15 cellular contexts compared by ENCODE assay signal in the genomic region with DNA sequence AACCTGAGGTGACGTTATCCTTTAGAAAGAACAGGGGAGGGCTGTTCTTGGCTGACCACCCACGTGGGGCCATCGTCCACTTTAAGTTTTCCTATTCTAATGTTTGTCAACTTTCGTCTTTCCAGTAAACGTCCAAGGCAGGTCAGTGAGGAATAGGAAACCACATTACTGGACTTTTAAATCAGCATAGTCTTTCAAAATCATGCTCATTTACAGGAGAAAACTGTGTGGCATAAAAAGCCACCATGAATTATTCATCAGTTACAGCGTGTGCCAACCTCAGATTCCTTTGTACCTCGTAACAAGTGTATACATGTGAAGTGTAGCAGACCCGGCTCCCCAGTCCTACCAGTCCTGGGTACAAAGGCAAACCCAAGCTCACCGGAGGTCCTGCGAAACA. TPM values are rescaled to one million over a fixed set of nuclear protein-coding genes. Genes with fewer than 3 reads are reported as not detected.
A peak's percentile ranks its signal among the peaks of the same experiment; 100 is the strongest.
DNase-seq lines count a peak whose midpoint lies in the region; ATAC-seq, FAIRE-seq and TF ChIP-seq lines count a peak whose summit lies in the region.
"Had no signal": no experiment of that assay in that cellular context is flagged by ENCODE, and none has a peak within 500 bp of the region (broad histone marks: within the 10 kb centered on the region; RNA-seq: fewer than 3 reads in every experiment).

No MANE protein-coding gene starts in this region.

- H3K4me2 ChIP-seq in H1 (ENCODE audit: insufficient read depth in 1 of 2, low read depth in 2 of 2, low read length in 2 of 2): no peak overlapping the region
- H3K4me2 ChIP-seq: KMS-11 had no signal

- no peaks in the 10 kb centered on the region for H3K36me3 ChIP-seq in H1 (ENCODE audit: control insufficient read depth in 2 of 4, insufficient read depth in 4 of 4, low read length in 3 of 4)
- no peaks in the 10 kb centered on the region for H3K36me3 ChIP-seq in liver (ENCODE audit: control insufficient read depth in 4 of 4, insufficient read depth in 3 of 4, low read depth in 1 of 4, low read length in 3 of 4)
- H3K36me3 ChIP-seq in thoracic aorta: no peaks in the 10 kb centered on the region
- H3K36me3 ChIP-seq: neutrophil had no signal

- H3K4me1 ChIP-seq in H1 (replicated peaks in 1 of 4; ENCODE audit: control insufficient read depth in 3 of 4, insufficient read depth in 4 of 4, low read length in 3 of 4): no peaks in the 10 kb centered on the region; a peak in 1 of 7 replicates
- H3K4me1 ChIP-seq in liver (ENCODE audit: control insufficient read depth in 4 of 4, insufficient read depth in 4 of 4, low read length in 3 of 4): peaks cover 0 to 43% (median 13%) of the 10 kb centered on the region in 4 donors
- peaks cover 9 to 41% of the 10 kb centered on the region in 2 donors for H3K4me1 ChIP-seq in thoracic aorta (ENCODE audit: control insufficient read depth in 1 of 2, low read depth in 2 of 2)

- H3K23me2 ChIP-seq in H1 (ENCODE audit: low read depth, low read length): no peaks in the 10 kb centered on the region

- no peak overlapping the region for H3K14ac ChIP-seq in H1 (ENCODE audit: insufficient read length)

- ATAC-seq in thoracic aorta (ENCODE audit: insufficient number of reproducible peaks, low FRiP score, low read depth) (peak; percentile 20), GM21723 (IDR thresholded peaks at IDR 0.05; ENCODE audit: unreplicated experiment) (no peak)

- H2AFZ ChIP-seq in H1 (ENCODE audit: low read length): no peak overlapping the region

- H3K27me3 ChIP-seq in H1 (replicated peaks in 1 of 4; ENCODE audit: control insufficient read depth in 3 of 4, extremely low read depth in 1 of 4, insufficient read depth in 3 of 4, low read length in 3 of 4) (no peaks in the 10 kb centered on the region), liver (ENCODE audit: control insufficient read depth in 4 of 4, insufficient read depth in 4 of 4, low read length in 3 of 4) (no peaks in the 10 kb centered on the region), thoracic aorta (replicated peaks; ENCODE audit: insufficient read depth) (no peaks in the 10 kb centered on the region)

- H2BK120ac ChIP-seq in H1 (replicated peaks; ENCODE audit: low read depth, low read length): no peak overlapping the region

- H4K20me1 ChIP-seq in H1 (replicated peaks in 1 of 2; ENCODE audit: control insufficient read depth in 1 of 2, insufficient read depth in 2 of 2, low read length in 2 of 2): no peaks in the 10 kb centered on the region

- H4K8ac ChIP-seq in H1 (ENCODE audit: extremely low read depth, insufficient read depth, low read length): peak overlapping the region; percentile 6; the same call in 1 of the 2 replicates

- H3K4ac ChIP-seq in H1 (replicated peaks; ENCODE audit: insufficient read length, low read depth, low read length): no peak overlapping the region

- TF ChIP-seq CTCF in RWPE1 (conservative IDR thresholded peaks at IDR 0.05; ENCODE audit: low read depth) (no peak), H1 (IDR thresholded peaks at IDR 0.05; ENCODE audit: control extremely low read depth in 1 of 3, insufficient read depth in 1 of 3, low read depth in 1 of 3, low read length in 3 of 3) (no peak), liver (IDR thresholded peaks at IDR 0.05; ENCODE audit: low read depth, low read length, missing input control) (no peak), thoracic aorta (IDR thresholded peaks at IDR 0.05) (no peak)

- FAIRE-seq in H1 (lab: Jason Lieb, UNC): no peak

- no peak overlapping the region for H4K5ac ChIP-seq in H1 (ENCODE audit: insufficient read length, low read depth, low read length)

- CTCF ChIA-PET in RWPE1 (lab: Yijun Ruan, JAX): no interaction called here
- CTCF ChIA-PET in H1 (lab: Charles Lee; ENCODE audit: partially characterized antibody): no interaction called here

- H2BK12ac ChIP-seq in H1 (ENCODE audit: low read depth, low read length): no peak overlapping the region

- in situ Hi-C loops in KBM-7 (cut with MboI; ENCODE audit: low pct_unique_long_range_greater_than_20kb, low sequenced_read_pairs): no loop called here

- H3K9me3 ChIP-seq in H1 (ENCODE audit: insufficient read depth in 2 of 2, low read depth in 1 of 2, low read length in 1 of 2): no peaks in the 10 kb centered on the region
- no peaks in the 10 kb centered on the region for H3K9me3 ChIP-seq in liver (ENCODE audit: control insufficient read depth in 4 of 4, low read length in 3 of 4)
- H3K9me3 ChIP-seq in thoracic aorta: no peaks in the 10 kb centered on the region
- H3K9me3 ChIP-seq: neutrophil had no signal

- H2AK5ac ChIP-seq in H1 (ENCODE audit: low read depth, low read length): no peak overlapping the region

- H3K9ac ChIP-seq in H1 (replicated peaks in 1 of 4; ENCODE audit: extremely low read depth in 1 of 4, low read depth in 3 of 4, low read length in 3 of 4) (no peak overlapping the region), liver (ENCODE audit: low read depth in 1 of 2, low read length in 2 of 2) (peak overlapping the region; percentile 17 to 40)
- H3K9ac ChIP-seq: KMS-11 had no signal

- H4K91ac ChIP-seq in H1 (replicated peaks; ENCODE audit: insufficient read length, low read length): no peak overlapping the region

- H3K79me2 ChIP-seq in H1 (ENCODE audit: control insufficient read depth in 1 of 2, insufficient read depth in 2 of 2, low read length in 2 of 2): no peaks in the 10 kb centered on the region

- POLR2A ChIA-PET in RWPE1 (lab: Yijun Ruan, JAX; ENCODE audit: low non-redundant PET): no interaction called here
- POLR2A ChIA-PET in H1 (lab: Charles Lee; ENCODE audit: partially characterized antibody): no interaction called here

- H3K23ac ChIP-seq in H1 (ENCODE audit: insufficient read length): no peak overlapping the region

- H3K4me3 ChIP-seq in H1 (ENCODE audit: extremely low read depth in 1 of 4, insufficient read depth in 2 of 4, low read depth in 3 of 4, low read length in 4 of 4): no peak overlapping the region
- H3K4me3 ChIP-seq in liver (ENCODE audit: low read depth in 1 of 3, low read length in 3 of 3): peak overlapping the region in 2 of 3 donors; percentile 27 to 53
- peak overlapping the region; percentile 39 for H3K4me3 ChIP-seq in thoracic aorta

- H3K27ac ChIP-seq in RWPE1 (peak overlapping the region; percentile 82), H1 (ENCODE audit: low read depth, low read length) (no peak overlapping the region), liver (ENCODE audit: low read depth in 1 of 2, low read length in 2 of 2) (peak overlapping the region; percentile 90 to 91), thoracic aorta (peak overlapping the region in 1 of 2 donors; percentile 57)
- H3K27ac ChIP-seq: KMS-11, neutrophil had no signal

- TF ChIP-seq POLR2A in H1 (IDR thresholded peaks at IDR 0.05; ENCODE audit: control extremely low read depth in 1 of 2, low read depth in 2 of 2, low read length in 2 of 2): no peak

- no peak overlapping the region for H3K18ac ChIP-seq in H1 (ENCODE audit: extremely low read depth, low read length)

- no peak overlapping the region for H3K56ac ChIP-seq in H1 (replicated peaks; ENCODE audit: insufficient read length, low read depth, low read length)

- DNase-seq in RWPE1 (ENCODE audit: low spot score) (peak; percentile 71), H1 (ENCODE audit: low read depth in 1 of 2, low spot score in 2 of 2) (no peak), thoracic aorta (ENCODE audit: low spot score) (no peak), pons (ENCODE audit: low spot score) (no peak), KBM-7 (no peak)
- no peak for DNase-seq in stimulated activated CD4-positive, alpha-beta T cell treated with anti-CD3 and anti-CD28 coated beads, Interleukin-15, amount 100 ng/mL, for 24 hours
- DNase-seq: activated CD4-positive, alpha-beta T cell treated with anti-CD3 and anti-CD28 coated beads, Interleukin-2, amount 50 U/mL, for 1 hour; GF-D8; islet precursor cell; NCI-H187 treated with DMSO at 0.1 percent for 48 hours; stimulated activated CD4-positive, alpha-beta T cell treated with anti-CD3 and anti-CD28 coated beads, Interleukin-1b, Interleukin-23, amount 100 ng/mL, for 48 hours had no signal

- no peak for TF ChIP-seq EP300 in H1 (IDR thresholded peaks at IDR 0.05; ENCODE audit: borderline replicate concordance in 1 of 2, low read depth in 2 of 2, low read length in 2 of 2)

- no peak overlapping the region for H2BK5ac ChIP-seq in H1 (ENCODE audit: low read depth, low read length)

- TF ChIP-seq RAD21 in H1 (IDR thresholded peaks at IDR 0.05 in 1 of 2, conservative IDR thresholded peaks at IDR 0.05 in 1 of 2; ENCODE audit: low read depth in 2 of 2, low read length in 2 of 2) (no peak), liver (IDR thresholded peaks at IDR 0.05) (no peak)

- H2BK15ac ChIP-seq in H1 (ENCODE audit: low read length): no peak overlapping the region

- 88% methylated on average over 10 of the region's 10 CpGs; no CpG with 5 or more reads in 1 of the 2 experiments for WGBS in H1 (ENCODE audit: extremely low coverage in 1 of 2, insufficient coverage in 1 of 2, insufficient read length in 1 of 2, insufficient replicate concordance in 2 of 2, low coverage in 1 of 2, low lambda C conversion rate in 2 of 2, missing lambda C conversion rate in 1 of 2), 2 experiments
- 52% methylated on average over 10 of the region's 10 CpGs for WGBS in liver

- no peak overlapping the region for H2BK20ac ChIP-seq in H1 (ENCODE audit: low read length)

- H3K79me1 ChIP-seq in H1 (ENCODE audit: low read depth, low read length): no peaks in the 10 kb centered on the region

TF ChIP-seq in H1, 55 proteins besides CTCF, POLR2A, EP300 and RAD21 (continues in another document):
- TF ChIP-seq EZH2 (IDR thresholded peaks at IDR 0.05; ENCODE audit: low read depth, low read length, severe bottlenecking) (no peak), RBBP5 (IDR thresholded peaks at IDR 0.05; ENCODE audit: borderline replicate concordance, low read depth, low read length) (no peak), CREB1 (IDR thresholded peaks at IDR 0.05) (no peak)

TF ChIP-seq in liver, 16 proteins besides CTCF, POLR2A, EP300 and RAD21 (continues in another document):
- peak in 1 of 2 donors; percentile 42 for TF ChIP-seq RXRA (IDR thresholded peaks at IDR 0.05)
- no peak for TF ChIP-seq NR2F2 (IDR thresholded peaks at IDR 0.05)
- TF ChIP-seq SP1 (IDR thresholded peaks at IDR 0.05): peak; percentile 52
- no peak for TF ChIP-seq TAF1 (conservative IDR thresholded peaks at IDR 0.05)

RNA-seq across cellular contexts. Expression of gene ABLIM1, which starts 25.1 kb away (rescaled TPM):
- total RNA-seq in H1 (2021; fragmentation: NEBNext Ultra II Directional; extraction: Animal tissue kit (Norgen Biotek cat#: 25700)): 51.2 and 52.1 TPM in 2 replicates
- 51.7 and 62.6 TPM in 2 replicates for polyA plus RNA-seq in H1 (2011; rRNA removed)
- polyA plus RNA-seq in H1 (2011; cell fraction: cytosol; rRNA removed): 47.8 TPM
- 52.0 TPM for polyA plus RNA-seq in H1 (2011; cell fraction: nucleus; rRNA removed)
- polyA plus RNA-seq in H1 (2012, experiment 1 of 2): 21.9 to 32.8 TPM (median 29.3 TPM) in 4 replicates
- 3.3 TPM for polyA plus RNA-seq in H1 (2012, experiment 2 of 2)
- 31.2 TPM for polyA plus RNA-seq in H1 (2013, experiment 1 of 2)
- 33.9 TPM for polyA plus RNA-seq in H1 (2013, experiment 2 of 2)
- polyA minus RNA-seq in H1 (2011; rRNA and poly(A)+ RNA removed): 90.3 and 144 TPM in 2 replicates
- 36.0 TPM for polyA minus RNA-seq in H1 (2011; cell fraction: cytosol; rRNA and poly(A)+ RNA removed)
- polyA minus RNA-seq in H1 (2011; cell fraction: nucleus; rRNA and poly(A)+ RNA removed): 71.3 TPM
- 10 to 100 TPM; 11.3 to 31.3 TPM for total RNA-seq in liver
- polyA plus RNA-seq in liver: 10 to 100 TPM; 10.9 to 14.8 TPM
- 100 to 1,000 TPM in 1 of 2 donors, 10 to 100 TPM in 1; 47.5 to 111 TPM for total RNA-seq in thoracic aorta

Comparison
In these comparisons a context has a peak if more than half of its experiments do, and no peak if none do; other contexts are left out.
1. H3K4me3 ChIP-seq: peak in liver (2 of 3) and thoracic aorta (single experiment); none in H1 (0 of 4).
2. H3K9ac ChIP-seq: peak in liver (2 of 2); none in H1 (0 of 4).